In genomic region chr9:124870723-124871122, GRCh38 we compare ENCODE assay signal across 8 cellular contexts. TPM values are rescaled to one million over a fixed set of nuclear protein-coding genes. Genes with fewer than 3 reads are reported as not detected.
DNase-seq lines count a peak whose midpoint lies in the region; ATAC-seq and TF ChIP-seq lines count a peak whose summit lies in the region.

No MANE protein-coding gene starts in this region.

- CTCF ChIA-PET in activated CD4-positive, alpha-beta T cell treated with anti-CD3 and anti-CD28 coated beads, Interleukin-2, amount 10 ng/mL, durations not matched to agents 7 days and 5 days (lab: Charles Lee): interaction anchor here (2.2 kb wide), 1 partner anchor 18 kb away, joined by 11 read pairs; the partner anchor contains the start of gene WDR38

- H3K27me3 Mint-ChIP-seq in activated CD4-positive, alpha-beta T cell treated with anti-CD3 and anti-CD28 coated beads, Interleukin-2, amount 10 ng/mL, durations not matched to agents 7 days and 5 days: no peaks in the 10 kb centered on the region
- H3K27me3 Mint-ChIP-seq in activated naive CD8-positive, alpha-beta T cell treated with anti-CD3 and anti-CD28 coated beads for 36 hours: peaks cover 3% of the 10 kb centered on the region

- H3K36me3 Mint-ChIP-seq in activated CD4-positive, alpha-beta T cell treated with anti-CD3 and anti-CD28 coated beads, Interleukin-2, amount 10 ng/mL, durations not matched to agents 7 days and 5 days (ENCODE audit: low read depth): peaks cover 44% of the 10 kb centered on the region
- peaks cover 62% of the 10 kb centered on the region for H3K36me3 Mint-ChIP-seq in activated naive CD8-positive, alpha-beta T cell treated with anti-CD3 and anti-CD28 coated beads for 36 hours

- peak overlapping the region; percentile 90 for H3K4me3 Mint-ChIP-seq in activated CD4-positive, alpha-beta T cell treated with anti-CD3 and anti-CD28 coated beads, Interleukin-2, amount 10 ng/mL, durations not matched to agents 7 days and 5 days
- H3K4me3 Mint-ChIP-seq in activated naive CD8-positive, alpha-beta T cell treated with anti-CD3 and anti-CD28 coated beads for 36 hours: peak overlapping the region; percentile 97

- peak overlapping the region in 2 of 3 donors; percentile 80 for H3K27ac ChIP-seq in thyroid gland

- POLR2A ChIA-PET in activated CD4-positive, alpha-beta T cell treated with anti-CD3 and anti-CD28 coated beads, Interleukin-2, amount 10 ng/mL, durations not matched to agents 7 days and 5 days (lab: Charles Lee): interaction anchor here (0.6 to 1.1 kb wide), 3 partner anchors 10 to 371 kb away, joined by 3 to 6 read pairs (median 3); no protein-coding TSS in a partner anchor

- no peak for TF ChIP-seq POLR2A in thyroid gland (IDR thresholded peaks at IDR 0.05)

- H3K9me3 Mint-ChIP-seq in activated CD4-positive, alpha-beta T cell treated with anti-CD3 and anti-CD28 coated beads, Interleukin-2, amount 10 ng/mL, durations not matched to agents 7 days and 5 days: no peaks in the 10 kb centered on the region
- H3K9me3 Mint-ChIP-seq in activated naive CD8-positive, alpha-beta T cell treated with anti-CD3 and anti-CD28 coated beads for 36 hours: no peaks in the 10 kb centered on the region

- DNase-seq in activated CD4-positive, alpha-beta T cell treated with anti-CD3 and anti-CD28 coated beads, Interleukin-2, amount 10 ng/mL, durations not matched to agents 7 days and 5 days: no peak
- no peak for DNase-seq in activated CD4-positive, alpha-beta T cell treated with anti-CD3 and anti-CD28 coated beads for 4 hours
- DNase-seq in activated naive CD8-positive, alpha-beta T cell treated with anti-CD3 and anti-CD28 coated beads for 36 hours: no peak
- no peak for DNase-seq in kidney epithelial cell (ENCODE audit: low read depth)
- DNase-seq in thyroid gland: no peak
- no peak for DNase-seq in NCI-H2029 treated with DMSO at 0.1 percent for 48 hours (lab: John Stamatoyannopoulos, UW)
- no peak for DNase-seq in activated CD4-positive, alpha-beta T cell treated with anti-CD3 and anti-CD28 coated beads, Interleukin-2, amount 50 U/mL, for 1 hour

- intact Hi-C loops in thyroid gland (cut with DNase I): loop anchor here (10.0 kb wide), 1 partner anchor 274 kb away; the partner anchor contains the start of gene SCAI

- TF ChIP-seq CTCF in kidney epithelial cell (IDR thresholded peaks at IDR 0.05; ENCODE audit: insufficient read depth, low read length, poor library complexity, severe bottlenecking): no peak
- TF ChIP-seq CTCF in thyroid gland (IDR thresholded peaks at IDR 0.05): no peak

- WGBS in thyroid gland, 2 donors: 69 to 78% methylated on average over 6 of the region's 6 CpGs

- no peak for ATAC-seq in GM21423 (IDR thresholded peaks at IDR 0.05; ENCODE audit: unreplicated experiment)

- H3K4me3 ChIP-seq in kidney epithelial cell (ENCODE audit: low read depth, low read length) (peak overlapping the region; percentile 97), thyroid gland (replicated peaks in 1 of 3) (peak overlapping the region in 1 of 3 donors; percentile 82)

- H3K4me1 Mint-ChIP-seq in activated CD4-positive, alpha-beta T cell treated with anti-CD3 and anti-CD28 coated beads, Interleukin-2, amount 10 ng/mL, durations not matched to agents 7 days and 5 days: peaks cover 57% of the 10 kb centered on the region
- peaks cover 42% of the 10 kb centered on the region for H3K4me1 Mint-ChIP-seq in activated naive CD8-positive, alpha-beta T cell treated with anti-CD3 and anti-CD28 coated beads for 36 hours

- H3K27ac Mint-ChIP-seq in activated CD4-positive, alpha-beta T cell treated with anti-CD3 and anti-CD28 coated beads, Interleukin-2, amount 10 ng/mL, durations not matched to agents 7 days and 5 days: peak overlapping the region; percentile 95
- peak overlapping the region; percentile 98 for H3K27ac Mint-ChIP-seq in activated naive CD8-positive, alpha-beta T cell treated with anti-CD3 and anti-CD28 coated beads for 36 hours

- no peaks in the 10 kb centered on the region for H3K9me3 ChIP-seq in thyroid gland

- no peaks in the 10 kb centered on the region for H3K27me3 ChIP-seq in kidney epithelial cell (ENCODE audit: control insufficient read depth, insufficient read depth, low read length)
- H3K27me3 ChIP-seq in thyroid gland: no peaks in the 10 kb centered on the region

- H3K36me3 ChIP-seq in kidney epithelial cell (ENCODE audit: control insufficient read depth, insufficient read depth, low read length) (peaks cover 6% of the 10 kb centered on the region), thyroid gland (peaks cover 10% of the 10 kb centered on the region in 2 donors)

- H3K4me1 ChIP-seq in thyroid gland: peaks cover 24 to 46% of the 10 kb centered on the region in 2 donors

RNA-seq across cellular contexts. Expression of gene ARPC5L, which starts 8.8 kb away (rescaled TPM):
- total RNA-seq in activated CD4-positive, alpha-beta T cell treated with anti-CD3 and anti-CD28 coated beads, Interleukin-2, amount 10 ng/mL, durations not matched to agents 7 days and 5 days: 10 to 100 TPM; 44.1 to 63.3 TPM
- total RNA-seq in activated naive CD8-positive, alpha-beta T cell treated with anti-CD3 and anti-CD28 coated beads for 36 hours: 100 to 1,000 TPM; 102 to 104 TPM
- 31.1 and 36.3 TPM in 2 replicates for total RNA-seq in kidney epithelial cell
- 10 to 100 TPM; 19.8 to 29.6 (median 20.4) TPM for total RNA-seq in thyroid gland

RNA-seq across cellular contexts. Expression of gene RPL35, which starts 9.0 kb away (rescaled TPM):
- total RNA-seq in activated CD4-positive, alpha-beta T cell treated with anti-CD3 and anti-CD28 coated beads, Interleukin-2, amount 10 ng/mL, durations not matched to agents 7 days and 5 days: 1,000 to 10,000 TPM; 1,403 to 1,537 TPM
- total RNA-seq in activated naive CD8-positive, alpha-beta T cell treated with anti-CD3 and anti-CD28 coated beads for 36 hours: 1,000 to 10,000 TPM; 2,220 to 2,231 TPM
- total RNA-seq in kidney epithelial cell (3,097 and 3,310 TPM in 2 replicates), thyroid gland (1,000 to 10,000 TPM; 1,231 to 2,313 (median 2,047) TPM)

RNA-seq across cellular contexts. Expression of gene WDR38, which starts 17.5 kb away (rescaled TPM):
- total RNA-seq in activated CD4-positive, alpha-beta T cell treated with anti-CD3 and anti-CD28 coated beads, Interleukin-2, amount 10 ng/mL, durations not matched to agents 7 days and 5 days: not detected
- total RNA-seq in activated naive CD8-positive, alpha-beta T cell treated with anti-CD3 and anti-CD28 coated beads for 36 hours: not detected
- total RNA-seq in kidney epithelial cell (not detected in 2 replicates), thyroid gland (1 to 10 TPM in 1 of 4 donors, under 1 TPM in 2, not detected in 1; 0.33 to 1.5 (median 0.79) TPM)
